Comparison of ENCODE assay signal across 16 cellular contexts in genomic region chrX:47992669-47993068, GRCh38. TPM values are rescaled to one million over a fixed set of nuclear protein-coding genes. Genes with fewer than 3 reads are reported as not detected.
DNase-seq lines count a peak whose midpoint lies in the region; ATAC-seq and TF ChIP-seq lines count a peak whose summit lies in the region.
"Had no signal": no experiment of that assay in that cellular context is flagged by ENCODE, and none has a peak within 500 bp of the region (broad histone marks: within the 10 kb centered on the region; RNA-seq: fewer than 3 reads in every experiment).

No MANE protein-coding gene starts in this region.

- no peak for DNase-seq in activated naive CD4-positive, alpha-beta T cell treated with anti-CD3 and anti-CD28 coated beads, Interleukin-2, amount 10 ng/mL, durations not matched to agents 7 days and 5 days
- no peak for DNase-seq in activated naive CD4-positive, alpha-beta T cell treated with Interleukin-2 at 50 U/mL for 16 hours
- DNase-seq in G401 (ENCODE audit: low spot score) (peak; percentile 33), 8988T (no peak), foreskin keratinocyte (no peak)
- no peak for DNase-seq in central memory CD8-positive, alpha-beta T cell (ENCODE audit: low spot score in 2 of 2)
- no peak for DNase-seq in stimulated activated effector memory CD8-positive, alpha-beta T cell treated with anti-CD3 and anti-CD28 coated beads, Interleukin-12 subunit alpha, Interleukin-12 subunit beta, amount 100 ng/mL, for 72 hours (ENCODE audit: low spot score in 2 of 2)
- DNase-seq: NCI-H1105, NCI-H2081, NCI-H2171 treated with DMSO at 0.1 percent for 48 hours, NCI-H446, Peyer's patch had no signal

- TF ChIP-seq CTCF in foreskin keratinocyte (conservative IDR thresholded peaks at IDR 0.05) = no peak

- CTCF ChIA-PET in activated naive CD4-positive, alpha-beta T cell treated with anti-CD3 and anti-CD28 coated beads, Interleukin-2, amount 10 ng/mL, durations not matched to agents 7 days and 5 days (lab: Charles Lee) = no interaction called here

- H3K27me3 ChIP-seq in foreskin keratinocyte = no peaks in the 10 kb centered on the region
- H3K27me3 ChIP-seq: Peyer's patch had no signal

- H3K36me3 Mint-ChIP-seq in activated naive CD4-positive, alpha-beta T cell treated with anti-CD3 and anti-CD28 coated beads, Interleukin-2, amount 10 ng/mL, durations not matched to agents 7 days and 5 days = peaks cover 87% of the 10 kb centered on the region
- peaks cover 11% of the 10 kb centered on the region for H3K36me3 Mint-ChIP-seq in central memory CD8-positive, alpha-beta T cell (ENCODE audit: insufficient read depth)
- H3K36me3 Mint-ChIP-seq in stimulated activated effector memory CD8-positive, alpha-beta T cell treated with anti-CD3 and anti-CD28 coated beads, Interleukin-12 subunit alpha, Interleukin-12 subunit beta, amount 100 ng/mL, for 72 hours = peaks cover 47% of the 10 kb centered on the region

- in situ Hi-C loops in G401 (cut with HindIII; ENCODE audit: low sequenced_read_pairs) = no loop called here

- H3K27me3 Mint-ChIP-seq in activated naive CD4-positive, alpha-beta T cell treated with anti-CD3 and anti-CD28 coated beads, Interleukin-2, amount 10 ng/mL, durations not matched to agents 7 days and 5 days = no peaks in the 10 kb centered on the region
- H3K27me3 Mint-ChIP-seq in central memory CD8-positive, alpha-beta T cell = no peaks in the 10 kb centered on the region

- H3K27ac ChIP-seq in foreskin keratinocyte = no peak overlapping the region
- H3K27ac ChIP-seq: A549, BLaER1, Peyer's patch had no signal

- H3K4me1 ChIP-seq in foreskin keratinocyte = no peaks in the 10 kb centered on the region
- H3K4me1 ChIP-seq: A549, BLaER1, Peyer's patch had no signal

- ATAC-seq in central memory CD8-positive, alpha-beta T cell (replicated peaks; ENCODE audit: extremely low read depth, poor library complexity, severe bottlenecking) = no peak
- ATAC-seq in stimulated activated effector memory CD8-positive, alpha-beta T cell treated with anti-CD3 and anti-CD28 coated beads, Interleukin-12 subunit alpha, Interleukin-12 subunit beta, amount 100 ng/mL, for 72 hours = no peak
- ATAC-seq in foreskin keratinocyte = no peak
- ATAC-seq: A549 had no signal

- no peak overlapping the region for H3K4me3 Mint-ChIP-seq in activated naive CD4-positive, alpha-beta T cell treated with anti-CD3 and anti-CD28 coated beads, Interleukin-2, amount 10 ng/mL, durations not matched to agents 7 days and 5 days
- no peak overlapping the region for H3K4me3 Mint-ChIP-seq in central memory CD8-positive, alpha-beta T cell
- H3K4me3 Mint-ChIP-seq in stimulated activated effector memory CD8-positive, alpha-beta T cell treated with anti-CD3 and anti-CD28 coated beads, Interleukin-12 subunit alpha, Interleukin-12 subunit beta, amount 100 ng/mL, for 72 hours = no peak overlapping the region

- H3K4me1 Mint-ChIP-seq in activated naive CD4-positive, alpha-beta T cell treated with anti-CD3 and anti-CD28 coated beads, Interleukin-2, amount 10 ng/mL, durations not matched to agents 7 days and 5 days = peaks cover 26% of the 10 kb centered on the region
- H3K4me1 Mint-ChIP-seq in central memory CD8-positive, alpha-beta T cell = peaks cover 39% of the 10 kb centered on the region
- peaks cover 31% of the 10 kb centered on the region for H3K4me1 Mint-ChIP-seq in stimulated activated effector memory CD8-positive, alpha-beta T cell treated with anti-CD3 and anti-CD28 coated beads, Interleukin-12 subunit alpha, Interleukin-12 subunit beta, amount 100 ng/mL, for 72 hours

- H3K27ac Mint-ChIP-seq in activated naive CD4-positive, alpha-beta T cell treated with anti-CD3 and anti-CD28 coated beads, Interleukin-2, amount 10 ng/mL, durations not matched to agents 7 days and 5 days = peak overlapping the region; percentile 21
- peak overlapping the region; percentile 41 for H3K27ac Mint-ChIP-seq in central memory CD8-positive, alpha-beta T cell (ENCODE audit: low read depth)
- H3K27ac Mint-ChIP-seq in stimulated activated effector memory CD8-positive, alpha-beta T cell treated with anti-CD3 and anti-CD28 coated beads, Interleukin-12 subunit alpha, Interleukin-12 subunit beta, amount 100 ng/mL, for 72 hours = peak overlapping the region; percentile 26

- H3K9me3 Mint-ChIP-seq in activated naive CD4-positive, alpha-beta T cell treated with anti-CD3 and anti-CD28 coated beads, Interleukin-2, amount 10 ng/mL, durations not matched to agents 7 days and 5 days = peaks cover 30% of the 10 kb centered on the region
- H3K9me3 Mint-ChIP-seq in central memory CD8-positive, alpha-beta T cell = no peaks in the 10 kb centered on the region
- H3K9me3 Mint-ChIP-seq in stimulated activated effector memory CD8-positive, alpha-beta T cell treated with anti-CD3 and anti-CD28 coated beads, Interleukin-12 subunit alpha, Interleukin-12 subunit beta, amount 100 ng/mL, for 72 hours = no peaks in the 10 kb centered on the region

RNA-seq across cellular contexts. Expression of gene ZNF182, which starts 11.1 kb away (rescaled TPM):
- total RNA-seq in G401 (2014; rRNA removed; shearing (Covaris generic)) = 5.0 and 7.9 TPM in 2 replicates
- total RNA-seq in foreskin keratinocyte = 3.4 and 3.7 TPM in 2 replicates
- polyA plus RNA-seq in foreskin keratinocyte = 1.1 and 1.3 TPM in 2 replicates

RNA-seq across cellular contexts. Expression of gene SPACA5, which starts 14.1 kb away (rescaled TPM):
- total RNA-seq in G401 (2014; rRNA removed; shearing (Covaris generic)) = not detected in 2 replicates
- not detected in 2 replicates for total RNA-seq in foreskin keratinocyte
- polyA plus RNA-seq in foreskin keratinocyte = not detected in 2 replicates
- total RNA-seq: H4, LHCN-M2, Peyer's patch had no signal
- polyA plus RNA-seq: A549 had no signal
